In the genomic region with DNA sequence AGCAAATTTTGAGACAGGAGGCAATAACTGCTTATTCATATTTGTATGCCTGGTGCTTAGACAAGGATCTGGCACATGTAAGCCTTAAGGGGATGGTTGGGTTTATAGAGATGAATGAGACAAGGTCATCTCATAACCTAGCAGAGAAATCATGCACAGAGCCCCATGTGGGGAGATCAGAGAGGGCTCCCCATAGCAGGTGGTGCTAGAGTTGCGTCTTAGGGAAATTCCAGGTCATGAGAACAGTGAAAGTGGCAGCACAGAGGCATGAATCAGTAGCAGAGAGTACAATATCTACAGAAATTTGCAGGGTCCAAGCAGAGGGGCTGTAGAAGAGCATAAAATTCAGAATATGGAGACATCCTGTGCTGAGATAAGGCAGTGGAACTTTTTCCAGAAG, we compare ENCODE assay signal across 19 cellular contexts. TPM values are rescaled to one million over a fixed set of nuclear protein-coding genes. Genes with fewer than 3 reads are reported as not detected.
DNase-seq lines count a peak whose midpoint lies in the region; ATAC-seq and TF ChIP-seq lines count a peak whose summit lies in the region.
"Had no signal": no experiment of that assay in that cellular context is flagged by ENCODE, and none has a peak within 500 bp of the region (broad histone marks: within the 10 kb centered on the region; RNA-seq: fewer than 3 reads in every experiment).

No MANE protein-coding gene starts in this region.

- no peaks in the 10 kb centered on the region for H3K4me1 Mint-ChIP-seq in osteocyte (ENCODE audit: unreplicated experiment)
- H3K4me1 Mint-ChIP-seq: B cell; CD4-positive, CD25-positive, alpha-beta regulatory T cell had no signal

- no peak overlapping the region for H3K4me3 Mint-ChIP-seq in osteocyte (ENCODE audit: unreplicated experiment)
- H3K4me3 Mint-ChIP-seq: B cell; CD4-positive, CD25-positive, alpha-beta regulatory T cell; CD8-positive, alpha-beta T cell had no signal

- ATAC-seq in left ventricle myocardium superior: no peak
- ATAC-seq in HG03432 (IDR thresholded peaks at IDR 0.05; ENCODE audit: unreplicated experiment): no peak
- ATAC-seq: CD8-positive, alpha-beta T cell had no signal

- peaks cover 11% of the 10 kb centered on the region for H3K27me3 Mint-ChIP-seq in osteocyte (ENCODE audit: unreplicated experiment)

- H3K36me3 Mint-ChIP-seq in osteocyte (ENCODE audit: unreplicated experiment): no peaks in the 10 kb centered on the region
- H3K36me3 Mint-ChIP-seq: CD4-positive, CD25-positive, alpha-beta regulatory T cell; CD8-positive, alpha-beta T cell had no signal

- H3K27me3 ChIP-seq in right atrium auricular region: no peaks in the 10 kb centered on the region
- H3K27me3 ChIP-seq: BLaER1 had no signal

- intact Hi-C loops in left ventricle myocardium superior (cut with micrococcal nuclease): no loop called here

- H3K9me3 Mint-ChIP-seq in osteocyte (ENCODE audit: unreplicated experiment): no peaks in the 10 kb centered on the region
- H3K9me3 Mint-ChIP-seq: CD8-positive, alpha-beta T cell had no signal

- H3K4me3 ChIP-seq in right atrium auricular region (no peak overlapping the region), coronary artery (no peak overlapping the region)
- H3K4me3 ChIP-seq: BLaER1 had no signal

- TF ChIP-seq CTCF in right atrium auricular region (IDR thresholded peaks at IDR 0.05) (no peak), coronary artery (IDR thresholded peaks at IDR 0.05) (no peak), osteocyte (IDR thresholded peaks at IDR 0.05) (no peak)

- no peaks in the 10 kb centered on the region for H3K36me3 ChIP-seq in right atrium auricular region
- H3K36me3 ChIP-seq: BLaER1 had no signal

- H3K4me1 ChIP-seq in right atrium auricular region: no peaks in the 10 kb centered on the region
- H3K4me1 ChIP-seq: BLaER1 had no signal

- peak; percentile 1 for DNase-seq in right atrium auricular region (ENCODE audit: low spot score)
- no peak for DNase-seq in left ventricle myocardium superior
- peak; percentile 46 for DNase-seq in coronary artery (ENCODE audit: low spot score)
- DNase-seq in osteocyte (ENCODE audit: extremely low spot score, unreplicated experiment): peak; percentile 27
- DNase-seq in COLO829 (ENCODE audit: low spot score): no peak
- DNase-seq: CD4-positive, CD25-positive, alpha-beta regulatory T cell; CD8-positive, alpha-beta T cell; DMS 273 treated with DMSO at 0.1 percent for 48 hours; DMS79; EL; GDM1; GOT3; H7; HCEC 1CT had no signal

- no peak overlapping the region for H3K27ac ChIP-seq in right atrium auricular region
- H3K27ac ChIP-seq in coronary artery: no peak overlapping the region
- H3K27ac ChIP-seq: 22Rv1, BLaER1, C4-2B had no signal

- no peaks in the 10 kb centered on the region for H3K9me3 ChIP-seq in right atrium auricular region
- H3K9me3 ChIP-seq: BLaER1 had no signal

- no peak overlapping the region for H3K27ac Mint-ChIP-seq in osteocyte (ENCODE audit: unreplicated experiment)
- H3K27ac Mint-ChIP-seq: B cell; CD4-positive, CD25-positive, alpha-beta regulatory T cell; CD8-positive, alpha-beta T cell had no signal

RNA-seq across cellular contexts. Expression of a gene that starts 57.3 kb away (rescaled TPM):
- total RNA-seq in right atrium auricular region: not detected
- total RNA-seq in left ventricle myocardium superior: not detected
- not detected in 2 replicates for total RNA-seq in osteocyte
- total RNA-seq: B cell; CD4-positive, CD25-positive, alpha-beta regulatory T cell; CD8-positive, alpha-beta T cell had no signal

Comparison
In these comparisons a context has a peak if more than half of its experiments do, and no peak if none do; other contexts are left out.
1. DNase-seq: peak in right atrium auricular region (single experiment), coronary artery (single experiment) and osteocyte (single experiment); none in left ventricle myocardium superior (single experiment) and COLO829 (single experiment).